1 cellular context compared by ENCODE assay signal in the genomic region with DNA sequence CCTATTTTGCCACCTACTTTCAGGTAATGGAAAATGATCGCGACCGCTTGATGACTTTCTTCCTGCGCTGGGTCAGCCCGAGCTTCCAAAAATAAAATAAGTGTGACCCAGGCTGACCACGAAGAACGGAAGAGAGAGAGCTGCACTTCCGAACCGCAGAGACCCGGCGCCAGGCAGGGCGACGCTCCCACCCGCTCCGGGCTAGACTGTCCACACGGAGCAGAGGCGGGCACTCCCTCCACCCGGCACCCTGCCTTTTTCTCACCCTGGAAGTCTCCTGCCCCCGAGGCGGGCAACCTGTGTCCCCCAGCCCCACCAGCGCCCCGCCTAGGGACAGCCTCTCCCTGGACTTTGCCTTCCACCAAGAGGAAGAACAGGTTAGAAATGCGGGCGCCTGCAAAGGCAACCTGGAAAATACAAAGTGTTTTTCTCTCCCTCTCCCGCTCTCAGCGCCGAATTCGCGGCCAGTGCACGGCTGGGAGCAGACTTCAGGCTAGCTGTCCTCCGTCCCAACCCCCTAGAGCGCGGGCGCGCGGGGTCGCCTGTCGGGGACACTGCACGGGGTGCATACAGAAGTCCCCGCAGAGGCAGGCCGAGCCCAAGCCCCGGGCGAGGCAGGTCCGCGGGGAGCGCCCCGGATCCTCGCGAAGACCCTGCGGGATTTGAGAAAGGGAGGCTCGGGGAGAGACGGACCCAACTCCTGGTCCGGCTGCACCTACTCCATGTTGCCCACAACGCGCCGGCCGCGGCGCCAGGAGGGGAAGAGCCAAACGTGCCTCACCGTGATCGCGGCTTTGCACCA.
TF ChIP-seq lines count a peak whose summit lies in the region.

No MANE protein-coding gene starts in this region.

TF ChIP-seq in GM23338, 12 proteins besides CTCF, POLR2A, EP300 and RAD21 (continued from another document):
- TF ChIP-seq, protein P1, sequence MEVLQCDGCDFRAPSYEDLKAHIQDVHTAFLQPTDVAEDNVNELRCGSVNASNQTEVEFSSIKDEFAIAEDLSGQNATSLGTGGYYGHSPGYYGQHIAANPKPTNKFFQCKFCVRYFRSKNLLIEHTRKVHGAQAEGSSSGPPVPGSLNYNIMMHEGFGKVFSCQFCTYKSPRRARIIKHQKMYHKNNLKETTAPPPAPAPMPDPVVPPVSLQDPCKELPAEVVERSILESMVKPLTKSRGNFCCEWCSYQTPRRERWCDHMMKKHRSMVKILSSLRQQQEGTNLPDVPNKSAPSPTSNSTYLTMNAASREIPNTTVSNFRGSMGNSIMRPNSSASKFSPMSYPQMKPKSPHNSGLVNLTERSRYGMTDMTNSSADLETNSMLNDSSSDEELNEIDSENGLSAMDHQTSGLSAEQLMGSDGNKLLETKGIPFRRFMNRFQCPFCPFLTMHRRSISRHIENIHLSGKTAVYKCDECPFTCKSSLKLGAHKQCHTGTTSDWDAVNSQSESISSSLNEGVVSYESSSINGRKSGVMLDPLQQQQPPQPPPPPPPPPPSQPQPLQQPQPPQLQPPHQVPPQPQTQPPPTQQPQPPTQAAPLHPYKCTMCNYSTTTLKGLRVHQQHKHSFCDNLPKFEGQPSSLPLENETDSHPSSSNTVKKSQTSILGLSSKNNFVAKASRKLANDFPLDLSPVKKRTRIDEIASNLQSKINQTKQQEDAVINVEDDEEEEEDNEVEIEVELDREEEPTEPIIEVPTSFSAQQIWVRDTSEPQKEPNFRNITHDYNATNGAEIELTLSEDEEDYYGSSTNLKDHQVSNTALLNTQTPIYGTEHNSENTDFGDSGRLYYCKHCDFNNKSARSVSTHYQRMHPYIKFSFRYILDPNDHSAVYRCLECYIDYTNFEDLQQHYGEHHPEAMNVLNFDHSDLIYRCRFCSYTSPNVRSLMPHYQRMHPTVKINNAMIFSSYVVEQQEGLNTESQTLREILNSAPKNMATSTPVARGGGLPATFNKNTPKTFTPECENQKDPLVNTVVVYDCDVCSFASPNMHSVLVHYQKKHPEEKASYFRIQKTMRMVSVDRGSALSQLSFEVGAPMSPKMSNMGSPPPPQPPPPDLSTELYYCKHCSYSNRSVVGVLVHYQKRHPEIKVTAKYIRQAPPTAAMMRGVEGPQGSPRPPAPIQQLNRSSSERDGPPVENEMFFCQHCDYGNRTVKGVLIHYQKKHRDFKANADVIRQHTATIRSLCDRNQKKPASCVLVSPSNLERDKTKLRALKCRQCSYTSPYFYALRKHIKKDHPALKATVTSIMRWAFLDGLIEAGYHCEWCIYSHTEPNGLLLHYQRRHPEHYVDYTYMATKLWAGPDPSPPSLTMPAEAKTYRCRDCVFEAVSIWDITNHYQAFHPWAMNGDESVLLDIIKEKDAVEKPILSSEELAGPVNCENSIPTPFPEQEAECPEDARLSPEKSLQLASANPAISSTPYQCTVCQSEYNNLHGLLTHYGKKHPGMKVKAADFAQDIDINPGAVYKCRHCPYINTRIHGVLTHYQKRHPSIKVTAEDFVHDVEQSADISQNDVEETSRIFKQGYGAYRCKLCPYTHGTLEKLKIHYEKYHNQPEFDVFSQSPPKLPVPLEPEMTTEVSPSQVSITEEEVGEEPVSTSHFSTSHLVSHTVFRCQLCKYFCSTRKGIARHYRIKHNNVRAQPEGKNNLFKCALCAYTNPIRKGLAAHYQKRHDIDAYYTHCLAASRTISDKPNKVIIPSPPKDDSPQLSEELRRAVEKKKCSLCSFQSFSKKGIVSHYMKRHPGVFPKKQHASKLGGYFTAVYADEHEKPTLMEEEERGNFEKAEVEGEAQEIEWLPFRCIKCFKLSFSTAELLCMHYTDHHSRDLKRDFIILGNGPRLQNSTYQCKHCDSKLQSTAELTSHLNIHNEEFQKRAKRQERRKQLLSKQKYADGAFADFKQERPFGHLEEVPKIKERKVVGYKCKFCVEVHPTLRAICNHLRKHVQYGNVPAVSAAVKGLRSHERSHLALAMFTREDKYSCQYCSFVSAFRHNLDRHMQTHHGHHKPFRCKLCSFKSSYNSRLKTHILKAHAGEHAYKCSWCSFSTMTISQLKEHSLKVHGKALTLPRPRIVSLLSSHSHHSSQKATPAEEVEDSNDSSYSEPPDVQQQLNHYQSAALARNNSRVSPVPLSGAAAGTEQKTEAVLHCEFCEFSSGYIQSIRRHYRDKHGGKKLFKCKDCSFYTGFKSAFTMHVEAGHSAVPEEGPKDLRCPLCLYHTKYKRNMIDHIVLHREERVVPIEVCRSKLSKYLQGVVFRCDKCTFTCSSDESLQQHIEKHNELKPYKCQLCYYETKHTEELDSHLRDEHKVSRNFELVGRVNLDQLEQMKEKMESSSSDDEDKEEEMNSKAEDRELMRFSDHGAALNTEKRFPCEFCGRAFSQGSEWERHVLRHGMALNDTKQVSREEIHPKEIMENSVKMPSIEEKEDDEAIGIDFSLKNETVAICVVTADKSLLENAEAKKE (CRISPR knock-in tag; IDR thresholded peaks at IDR 0.05) = no peak
- TF ChIP-seq ZNF331 (CRISPR knock-in tag; IDR thresholded peaks at IDR 0.05; ENCODE audit: low read depth) (no peak), STAT1 (IDR thresholded peaks at IDR 0.05; ENCODE audit: unreplicated experiment) (no peak)
